Comparison of ENCODE assay signal across 8 cellular contexts in the genomic region with DNA sequence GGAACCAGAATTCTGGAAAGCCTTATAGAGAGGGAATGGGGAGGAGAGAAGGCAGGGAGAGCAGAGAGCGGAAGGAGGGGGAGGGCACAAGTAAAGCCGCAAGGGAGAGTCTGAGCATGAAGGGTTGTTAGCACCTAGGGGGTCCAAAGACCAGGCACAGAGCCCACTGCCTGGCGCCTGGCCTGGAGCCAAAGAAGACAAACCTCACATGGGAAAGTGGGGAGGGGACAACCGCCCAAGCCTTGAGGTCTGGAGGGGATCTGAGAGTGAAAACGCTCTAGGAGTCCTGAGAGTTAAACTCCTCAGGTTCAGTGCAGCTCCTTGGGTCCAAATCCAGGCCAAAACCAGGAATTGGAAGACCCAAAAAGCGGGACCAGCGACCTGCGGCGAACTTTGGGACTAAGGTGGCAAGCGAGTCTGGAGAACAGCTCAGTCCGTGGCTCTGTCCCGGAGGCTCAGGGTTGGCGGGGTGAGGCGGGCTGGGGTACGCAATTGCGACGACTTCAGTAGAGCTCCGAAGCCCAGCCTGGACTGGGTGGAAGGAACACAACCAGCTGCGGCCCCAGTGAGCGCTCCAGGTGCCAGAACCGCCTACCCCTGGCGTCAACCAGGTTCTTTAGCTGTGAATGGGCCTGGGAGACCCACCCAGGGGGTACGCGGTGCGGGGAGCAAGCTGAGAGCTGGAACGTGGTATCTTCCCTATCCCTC. TPM values are rescaled to one million over a fixed set of nuclear protein-coding genes. Genes with fewer than 3 reads are reported as not detected.
DNase-seq lines count a peak whose midpoint lies in the region; ATAC-seq and TF ChIP-seq lines count a peak whose summit lies in the region.

No MANE protein-coding gene starts in this region.

- H3K36me3 Mint-ChIP-seq in activated CD4-positive, alpha-beta T cell treated with anti-CD3 and anti-CD28 coated beads for 36 hours (ENCODE audit: low read depth): peaks cover 4% of the 10 kb centered on the region
- H3K36me3 Mint-ChIP-seq in activated naive CD8-positive, alpha-beta T cell: peaks cover 3% of the 10 kb centered on the region

- TF ChIP-seq POLR2A in testis (IDR thresholded peaks at IDR 0.05): no peak

- H3K4me1 Mint-ChIP-seq in activated CD4-positive, alpha-beta T cell treated with anti-CD3 and anti-CD28 coated beads for 36 hours: peaks cover 25% of the 10 kb centered on the region
- peaks cover 25% of the 10 kb centered on the region for H3K4me1 Mint-ChIP-seq in activated naive CD8-positive, alpha-beta T cell (ENCODE audit: low read depth)

- peak overlapping the region; percentile 67 for H3K4me3 Mint-ChIP-seq in activated CD4-positive, alpha-beta T cell treated with anti-CD3 and anti-CD28 coated beads for 36 hours
- H3K4me3 Mint-ChIP-seq in activated naive CD8-positive, alpha-beta T cell: peak overlapping the region; percentile 73

- H3K27ac Mint-ChIP-seq in activated CD4-positive, alpha-beta T cell treated with anti-CD3 and anti-CD28 coated beads for 36 hours: no peak overlapping the region
- no peak overlapping the region for H3K27ac Mint-ChIP-seq in activated naive CD8-positive, alpha-beta T cell

- no peak for ATAC-seq in activated CD4-positive, alpha-beta T cell treated with anti-CD3 and anti-CD28 coated beads for 36 hours
- no peak for ATAC-seq in GM18873 (IDR thresholded peaks at IDR 0.05; ENCODE audit: low FRiP score, unreplicated experiment)
- ATAC-seq in GM19395 (IDR thresholded peaks at IDR 0.05; ENCODE audit: unreplicated experiment): no peak

- no peaks in the 10 kb centered on the region for H3K36me3 ChIP-seq in testis (ENCODE audit: low read depth, missing control alignments)

- intact Hi-C loops in activated CD4-positive, alpha-beta T cell treated with anti-CD3 and anti-CD28 coated beads for 36 hours (cut with DNase I, micrococcal nuclease): loop anchor here (1.0 to 5.0 kb wide), 16 partner anchors 14 to 910 kb away; a partner anchor contains a TSS
- intact Hi-C loops in testis (cut with DNase I; ENCODE audit: low total_unique reads): no loop called here

- 46 to 48% methylated on average over 19 to 26 of the region's 26 CpGs for WGBS in testis, 2 donors

- no peak for TF ChIP-seq CTCF in testis (IDR thresholded peaks at IDR 0.05)

- POLR2A ChIA-PET in activated CD4-positive, alpha-beta T cell treated with anti-CD3 and anti-CD28 coated beads for 36 hours (lab: Charles Lee): interaction anchor here (0.8 to 1.5 kb wide), 3 partner anchors 14 to 275 kb away, joined by 3 to 7 read pairs (median 3); no protein-coding TSS in a partner anchor

- H3K9me3 ChIP-seq in testis: no peaks in the 10 kb centered on the region

- H3K9me3 Mint-ChIP-seq in activated CD4-positive, alpha-beta T cell treated with anti-CD3 and anti-CD28 coated beads for 36 hours (ENCODE audit: low read depth): no peaks in the 10 kb centered on the region
- no peaks in the 10 kb centered on the region for H3K9me3 Mint-ChIP-seq in activated naive CD8-positive, alpha-beta T cell (ENCODE audit: low read depth)

- H3K27me3 ChIP-seq in testis: no peaks in the 10 kb centered on the region

- H3K4me1 ChIP-seq in testis: peaks cover 12% of the 10 kb centered on the region

- no peak for DNase-seq in activated CD4-positive, alpha-beta T cell treated with anti-CD3 and anti-CD28 coated beads for 36 hours
- no peak for DNase-seq in activated CD4-positive, alpha-beta T cell treated with anti-CD3 and anti-CD28 coated beads, Interleukin-2, amount 50 U/mL, for 48 hours
- DNase-seq in islet precursor cell (peak; percentile 50), testis (peak; percentile 28), GDM1 (lab: John Stamatoyannopoulos, UW) (no peak)

- H3K27me3 Mint-ChIP-seq in activated CD4-positive, alpha-beta T cell treated with anti-CD3 and anti-CD28 coated beads for 36 hours: no peaks in the 10 kb centered on the region
- no peaks in the 10 kb centered on the region for H3K27me3 Mint-ChIP-seq in activated naive CD8-positive, alpha-beta T cell

- H3K4me3 ChIP-seq in testis: peak overlapping the region; percentile 54 to 70

- H3K27ac ChIP-seq in testis: peak overlapping the region in 1 of 2 donors; percentile 68

- CTCF ChIA-PET in activated CD4-positive, alpha-beta T cell treated with anti-CD3 and anti-CD28 coated beads for 36 hours (lab: Charles Lee): interaction anchor here (0.6 to 21.7 kb wide), 15 partner anchors 8 to 1157 kb away, joined by 3 to 393 read pairs (median 4); a partner anchor contains a TSS

RNA-seq across cellular contexts. Expression of a gene that starts 0.8 kb away (rescaled TPM):
- 10 to 100 TPM in 1 of 2 experiments, 1 to 10 TPM in 1; 9.9 to 11.2 TPM for total RNA-seq in activated CD4-positive, alpha-beta T cell treated with anti-CD3 and anti-CD28 coated beads for 36 hours
- total RNA-seq in testis: 10 to 100 TPM; 31.8 to 49.8 TPM
- 43.4 TPM for polyA plus RNA-seq in testis (ENCODE audit: insufficient read depth, low read depth, low replicate concordance)

RNA-seq across cellular contexts. Expression of a gene that starts 14.9 kb away (rescaled TPM):
- 10 to 100 TPM; 67.9 to 86.8 TPM for total RNA-seq in activated CD4-positive, alpha-beta T cell treated with anti-CD3 and anti-CD28 coated beads for 36 hours
- 1 to 10 TPM; 8.8 to 9.7 TPM for total RNA-seq in testis
- 13.6 TPM for polyA plus RNA-seq in testis (ENCODE audit: insufficient read depth, low read depth, low replicate concordance)

RNA-seq across cellular contexts. Expression of a gene that starts 18.1 kb away (rescaled TPM):
- total RNA-seq in activated CD4-positive, alpha-beta T cell treated with anti-CD3 and anti-CD28 coated beads for 36 hours: under 1 TPM; 0.65 to 0.98 TPM
- total RNA-seq in testis: 10 to 100 TPM; 36.8 to 38.9 TPM
- polyA plus RNA-seq in testis (ENCODE audit: insufficient read depth, low read depth, low replicate concordance): 20.4 TPM

RNA-seq across cellular contexts. Expression of a gene that starts 28.1 kb away (rescaled TPM):
- total RNA-seq in activated CD4-positive, alpha-beta T cell treated with anti-CD3 and anti-CD28 coated beads for 36 hours: not detected
- total RNA-seq in testis: not detected
- not detected for polyA plus RNA-seq in testis (ENCODE audit: insufficient read depth, low read depth, low replicate concordance)

RNA-seq across cellular contexts. Expression of a gene that starts 35.3 kb away (rescaled TPM):
- total RNA-seq in activated CD4-positive, alpha-beta T cell treated with anti-CD3 and anti-CD28 coated beads for 36 hours: under 1 TPM; 0.02 to 0.04 TPM
- total RNA-seq in testis: 1 to 10 TPM; 4.4 to 7.6 TPM
- polyA plus RNA-seq in testis (ENCODE audit: insufficient read depth, low read depth, low replicate concordance): 3.0 TPM

Comparison
In these comparisons a context has a peak if more than half of its experiments do, and no peak if none do; other contexts are left out.
1. DNase-seq: peak in islet precursor cell (single experiment) and testis (single experiment); none in activated CD4-positive, alpha-beta T cell treated with anti-CD3 and anti-CD28 coated beads for 36 hours (single experiment), activated CD4-positive, alpha-beta T cell treated with anti-CD3 and anti-CD28 coated beads, Interleukin-2, amount 50 U/mL, for 48 hours (0 of 2) and GDM1 (single experiment).
2. RNA of a gene that starts 14.9 kb away (total RNA-seq): 67.9 to 86.8 TPM in activated CD4-positive, alpha-beta T cell treated with anti-CD3 and anti-CD28 coated beads for 36 hours; 8.8 to 9.7 TPM in testis; every median in the first group is over 4 times any median in the second.
3. RNA of a gene that starts 18.1 kb away (total RNA-seq): 36.8 to 38.9 TPM in testis; 0.65 to 0.98 TPM in activated CD4-positive, alpha-beta T cell treated with anti-CD3 and anti-CD28 coated beads for 36 hours; every median in the first group is over 10 times any median in the second.